ENCODE assay signal across 1 cellular context in the genomic region with DNA sequence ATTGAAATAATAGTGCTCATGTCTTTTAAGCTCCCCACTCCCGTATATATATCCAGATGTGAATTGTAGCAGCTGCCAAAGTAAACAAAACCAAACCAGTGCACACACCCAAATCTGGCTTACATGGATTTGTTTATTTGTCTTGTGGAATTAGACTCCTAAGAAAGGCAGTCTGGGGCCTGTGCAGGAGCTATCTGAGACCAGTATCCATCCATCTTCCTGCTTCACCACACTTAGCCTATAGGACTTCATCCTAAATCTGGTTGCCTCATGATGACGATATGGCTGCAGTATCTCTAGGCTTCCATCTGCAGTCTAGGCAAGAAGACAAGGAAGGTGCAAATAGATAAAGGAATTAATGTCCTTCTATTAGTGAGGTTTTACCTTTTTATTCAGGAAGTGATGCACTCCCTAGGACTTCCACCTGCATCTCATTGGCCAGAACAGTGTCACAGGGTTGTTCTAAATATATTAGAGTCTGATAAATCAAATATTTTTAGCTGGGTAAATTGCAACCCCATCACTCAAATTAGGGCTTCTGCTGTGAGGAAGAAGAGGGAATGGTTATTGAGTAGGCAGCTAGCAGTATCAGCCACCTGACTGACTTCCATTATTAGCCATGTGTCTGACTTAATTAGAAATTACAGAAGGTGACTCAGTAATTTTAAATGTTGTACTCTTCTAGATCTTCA.
TF ChIP-seq lines count a peak whose summit lies in the region.

No MANE protein-coding gene starts in this region.

TF ChIP-seq in HEK293, 187 proteins besides CTCF, POLR2A, EP300 and RAD21 (continued from another document):
- TF ChIP-seq ZBTB17 (tag by site-specific recombination; IDR thresholded peaks at IDR 0.05) (peak; percentile 45), ZNF366 (tag by site-specific recombination; conservative IDR thresholded peaks at IDR 0.05) (peak; percentile 65), ZEB2 (tag by site-specific recombination; IDR thresholded peaks at IDR 0.05) (0 out of 2 replicates have a peak, but pooled peaks have one; percentile 22), GLIS2 (tag by site-specific recombination; IDR thresholded peaks at IDR 0.05) (no peak), KLF8 (tag by site-specific recombination; IDR thresholded peaks at IDR 0.05) (0 out of 2 replicates have a peak, but pooled peaks have one; percentile 54), ZNF660 (tag by site-specific recombination; IDR thresholded peaks at IDR 0.05) (no peak), ZNF701 (tag by site-specific recombination; IDR thresholded peaks at IDR 0.05) (no peak), ZNF239 (tag by site-specific recombination; IDR thresholded peaks at IDR 0.05) (no peak)
- TF ChIP-seq, protein P1, sequence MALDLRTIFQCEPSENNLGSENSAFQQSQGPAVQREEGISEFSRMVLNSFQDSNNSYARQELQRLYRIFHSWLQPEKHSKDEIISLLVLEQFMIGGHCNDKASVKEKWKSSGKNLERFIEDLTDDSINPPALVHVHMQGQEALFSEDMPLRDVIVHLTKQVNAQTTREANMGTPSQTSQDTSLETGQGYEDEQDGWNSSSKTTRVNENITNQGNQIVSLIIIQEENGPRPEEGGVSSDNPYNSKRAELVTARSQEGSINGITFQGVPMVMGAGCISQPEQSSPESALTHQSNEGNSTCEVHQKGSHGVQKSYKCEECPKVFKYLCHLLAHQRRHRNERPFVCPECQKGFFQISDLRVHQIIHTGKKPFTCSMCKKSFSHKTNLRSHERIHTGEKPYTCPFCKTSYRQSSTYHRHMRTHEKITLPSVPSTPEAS (tag by site-specific recombination; IDR thresholded peaks at IDR 0.05) = peak; percentile 42; the same call in 1 of the 2 replicates
- TF ChIP-seq, protein P2, sequence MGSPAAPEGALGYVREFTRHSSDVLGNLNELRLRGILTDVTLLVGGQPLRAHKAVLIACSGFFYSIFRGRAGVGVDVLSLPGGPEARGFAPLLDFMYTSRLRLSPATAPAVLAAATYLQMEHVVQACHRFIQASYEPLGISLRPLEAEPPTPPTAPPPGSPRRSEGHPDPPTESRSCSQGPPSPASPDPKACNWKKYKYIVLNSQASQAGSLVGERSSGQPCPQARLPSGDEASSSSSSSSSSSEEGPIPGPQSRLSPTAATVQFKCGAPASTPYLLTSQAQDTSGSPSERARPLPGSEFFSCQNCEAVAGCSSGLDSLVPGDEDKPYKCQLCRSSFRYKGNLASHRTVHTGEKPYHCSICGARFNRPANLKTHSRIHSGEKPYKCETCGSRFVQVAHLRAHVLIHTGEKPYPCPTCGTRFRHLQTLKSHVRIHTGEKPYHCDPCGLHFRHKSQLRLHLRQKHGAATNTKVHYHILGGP (tag by site-specific recombination; IDR thresholded peaks at IDR 0.05) = 0 out of 2 replicates have a peak, but pooled peaks have one; percentile 23
- TF ChIP-seq, protein P3, sequence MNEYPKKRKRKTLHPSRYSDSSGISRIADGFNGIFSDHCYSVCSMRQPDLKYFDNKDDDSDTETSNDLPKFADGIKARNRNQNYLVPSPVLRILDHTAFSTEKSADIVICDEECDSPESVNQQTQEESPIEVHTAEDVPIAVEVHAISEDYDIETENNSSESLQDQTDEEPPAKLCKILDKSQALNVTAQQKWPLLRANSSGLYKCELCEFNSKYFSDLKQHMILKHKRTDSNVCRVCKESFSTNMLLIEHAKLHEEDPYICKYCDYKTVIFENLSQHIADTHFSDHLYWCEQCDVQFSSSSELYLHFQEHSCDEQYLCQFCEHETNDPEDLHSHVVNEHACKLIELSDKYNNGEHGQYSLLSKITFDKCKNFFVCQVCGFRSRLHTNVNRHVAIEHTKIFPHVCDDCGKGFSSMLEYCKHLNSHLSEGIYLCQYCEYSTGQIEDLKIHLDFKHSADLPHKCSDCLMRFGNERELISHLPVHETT (tag by site-specific recombination; IDR thresholded peaks at IDR 0.05) = no peak
